16 cellular contexts compared by ENCODE assay signal in the genomic region with DNA sequence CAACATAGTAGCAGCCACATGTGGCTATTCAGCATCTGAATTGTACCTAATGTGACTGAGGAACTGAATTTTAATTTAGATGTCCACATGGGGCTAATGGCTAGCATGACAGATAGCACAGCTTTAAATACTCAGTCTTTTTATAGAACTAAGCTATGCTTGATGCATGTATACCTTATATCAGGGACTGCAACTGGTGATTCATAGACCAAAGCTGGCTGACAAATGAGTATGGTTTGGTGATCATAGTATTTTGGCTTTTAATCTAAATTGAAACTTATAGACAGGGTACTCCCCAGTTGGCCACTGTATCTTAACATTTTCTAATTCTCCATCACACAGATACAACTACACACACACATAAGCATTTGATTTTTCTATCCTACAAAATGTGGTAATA.
DNase-seq lines count a peak whose midpoint lies in the region; ATAC-seq and TF ChIP-seq lines count a peak whose summit lies in the region.
"Had no signal": no experiment of that assay in that cellular context is flagged by ENCODE, and none has a peak within 500 bp of the region (broad histone marks: within the 10 kb centered on the region; RNA-seq: fewer than 3 reads in every experiment).

No MANE protein-coding gene starts in this region.

- POLR2A ChIA-PET in activated CD8-positive, alpha-beta T cell treated with anti-CD3 and anti-CD28 coated beads for 36 hours (lab: Charles Lee): interaction anchor here (1.0 kb wide), 2 partner anchors 9 to 23 kb away, joined by 3 read pairs; no protein-coding TSS in a partner anchor
- POLR2A ChIA-PET in activated CD8-positive, alpha-beta T cell treated with anti-CD3 and anti-CD28 coated beads, Interleukin-2, amount 10 ng/mL, durations not matched to agents 7 days and 5 days (lab: Charles Lee): no interaction called here

- ATAC-seq in activated CD8-positive, alpha-beta T cell treated with anti-CD3 and anti-CD28 coated beads for 36 hours: peak; percentile 62
- ATAC-seq in activated CD8-positive, alpha-beta T cell treated with anti-CD3 and anti-CD28 coated beads, Interleukin-2, amount 10 ng/mL, durations not matched to agents 7 days and 5 days: no peak
- peak; percentile 54 to 63 for ATAC-seq in activated naive CD4-positive, alpha-beta T cell treated with anti-CD3 and anti-CD28 coated beads, Interleukin-2, amount 50 U/mL, for 72 hours
- peak; percentile 84 for ATAC-seq in stimulated activated effector memory CD8-positive, alpha-beta T cell treated with anti-CD3 and anti-CD28 coated beads, Interleukin-12 subunit alpha, Interleukin-12 subunit beta, amount 100 ng/mL, for 72 hours
- ATAC-seq in stimulated activated naive CD8-positive, alpha-beta T cell treated with anti-CD3 and anti-CD28 coated beads, Interleukin-15, amount 100 ng/mL, for 72 hours: peak; percentile 86
- ATAC-seq in GM21619 (IDR thresholded peaks at IDR 0.05; ENCODE audit: unreplicated experiment): no peak

- no peak for DNase-seq in activated CD8-positive, alpha-beta T cell treated with anti-CD3 and anti-CD28 coated beads for 36 hours
- no peak for DNase-seq in activated CD8-positive, alpha-beta T cell treated with anti-CD3 and anti-CD28 coated beads, Interleukin-2, amount 10 ng/mL, durations not matched to agents 7 days and 5 days
- no peak for DNase-seq in activated naive CD4-positive, alpha-beta T cell treated with anti-CD3 and anti-CD28 coated beads, Interleukin-2, amount 50 U/mL, for 72 hours (ENCODE audit: low spot score in 2 of 2)
- no peak for DNase-seq in activated naive CD4-positive, alpha-beta T cell treated with anti-CD3 and anti-CD28 coated beads, Interleukin-2, amount 50 U/mL, for 16 hours
- no peak for DNase-seq in stimulated activated effector memory CD8-positive, alpha-beta T cell treated with anti-CD3 and anti-CD28 coated beads, Interleukin-12 subunit alpha, Interleukin-12 subunit beta, amount 100 ng/mL, for 72 hours (ENCODE audit: low spot score in 2 of 2)
- DNase-seq in stimulated activated naive CD8-positive, alpha-beta T cell treated with anti-CD3 and anti-CD28 coated beads, Interleukin-15, amount 100 ng/mL, for 72 hours: no peak
- DNase-seq: C1 segment of cervical spinal cord; Calu3; CD4-positive, alpha-beta memory T cell; COR-L47; DMS53; DMS79 treated with DMSO at 0.1 percent for 48 hours; GF-D8; GOT3; HFFc6 had no signal

- no peaks in the 10 kb centered on the region for H3K36me3 Mint-ChIP-seq in activated CD8-positive, alpha-beta T cell treated with anti-CD3 and anti-CD28 coated beads for 36 hours (ENCODE audit: low read depth)
- peaks cover 12% of the 10 kb centered on the region for H3K36me3 Mint-ChIP-seq in activated CD8-positive, alpha-beta T cell treated with anti-CD3 and anti-CD28 coated beads, Interleukin-2, amount 10 ng/mL, durations not matched to agents 7 days and 5 days (ENCODE audit: low read depth)
- H3K36me3 Mint-ChIP-seq in activated naive CD4-positive, alpha-beta T cell treated with anti-CD3 and anti-CD28 coated beads, Interleukin-2, amount 50 U/mL, for 72 hours: no peaks in the 10 kb centered on the region
- no peaks in the 10 kb centered on the region for H3K36me3 Mint-ChIP-seq in stimulated activated effector memory CD8-positive, alpha-beta T cell treated with anti-CD3 and anti-CD28 coated beads, Interleukin-12 subunit alpha, Interleukin-12 subunit beta, amount 100 ng/mL, for 72 hours
- H3K36me3 Mint-ChIP-seq: CD4-positive, alpha-beta memory T cell had no signal

- no peaks in the 10 kb centered on the region for H3K27me3 Mint-ChIP-seq in activated CD8-positive, alpha-beta T cell treated with anti-CD3 and anti-CD28 coated beads for 36 hours
- H3K27me3 Mint-ChIP-seq in activated CD8-positive, alpha-beta T cell treated with anti-CD3 and anti-CD28 coated beads, Interleukin-2, amount 10 ng/mL, durations not matched to agents 7 days and 5 days (ENCODE audit: low read depth): no peaks in the 10 kb centered on the region
- no peaks in the 10 kb centered on the region for H3K27me3 Mint-ChIP-seq in stimulated activated naive CD8-positive, alpha-beta T cell treated with anti-CD3 and anti-CD28 coated beads, Interleukin-15, amount 100 ng/mL, for 72 hours
- H3K27me3 Mint-ChIP-seq: CD4-positive, alpha-beta memory T cell had no signal

- no peak overlapping the region for H3K4me3 Mint-ChIP-seq in activated CD8-positive, alpha-beta T cell treated with anti-CD3 and anti-CD28 coated beads for 36 hours
- H3K4me3 Mint-ChIP-seq in activated CD8-positive, alpha-beta T cell treated with anti-CD3 and anti-CD28 coated beads, Interleukin-2, amount 10 ng/mL, durations not matched to agents 7 days and 5 days: no peak overlapping the region
- no peak overlapping the region for H3K4me3 Mint-ChIP-seq in stimulated activated effector memory CD8-positive, alpha-beta T cell treated with anti-CD3 and anti-CD28 coated beads, Interleukin-12 subunit alpha, Interleukin-12 subunit beta, amount 100 ng/mL, for 72 hours
- H3K4me3 Mint-ChIP-seq in stimulated activated naive CD8-positive, alpha-beta T cell treated with anti-CD3 and anti-CD28 coated beads, Interleukin-15, amount 100 ng/mL, for 72 hours: no peak overlapping the region
- H3K4me3 Mint-ChIP-seq: CD4-positive, alpha-beta memory T cell; HFFc6 had no signal

- intact Hi-C loops in activated CD8-positive, alpha-beta T cell treated with anti-CD3 and anti-CD28 coated beads for 36 hours (cut with micrococcal nuclease): no loop called here

- CTCF ChIA-PET in activated CD8-positive, alpha-beta T cell treated with anti-CD3 and anti-CD28 coated beads for 36 hours (lab: Charles Lee): interaction anchor here (1.0 to 1.5 kb wide), 5 partner anchors 15 to 84 kb away, joined by 3 to 10 read pairs (median 3); a partner anchor contains a TSS
- CTCF ChIA-PET in activated CD8-positive, alpha-beta T cell treated with anti-CD3 and anti-CD28 coated beads, Interleukin-2, amount 10 ng/mL, durations not matched to agents 7 days and 5 days (lab: Charles Lee): interaction anchor here (0.7 to 1.8 kb wide), 2 partner anchors 10 to 83 kb away, joined by 3 to 6 read pairs; a partner anchor contains a TSS

- H3K4me1 Mint-ChIP-seq in activated CD8-positive, alpha-beta T cell treated with anti-CD3 and anti-CD28 coated beads for 36 hours (ENCODE audit: low read depth): peaks cover 47% of the 10 kb centered on the region
- peaks cover 57% of the 10 kb centered on the region for H3K4me1 Mint-ChIP-seq in activated CD8-positive, alpha-beta T cell treated with anti-CD3 and anti-CD28 coated beads, Interleukin-2, amount 10 ng/mL, durations not matched to agents 7 days and 5 days (ENCODE audit: low read depth)
- H3K4me1 Mint-ChIP-seq in stimulated activated effector memory CD8-positive, alpha-beta T cell treated with anti-CD3 and anti-CD28 coated beads, Interleukin-12 subunit alpha, Interleukin-12 subunit beta, amount 100 ng/mL, for 72 hours: peaks cover 9% of the 10 kb centered on the region
- H3K4me1 Mint-ChIP-seq in stimulated activated naive CD8-positive, alpha-beta T cell treated with anti-CD3 and anti-CD28 coated beads, Interleukin-15, amount 100 ng/mL, for 72 hours: peaks cover 37% of the 10 kb centered on the region

- TF ChIP-seq CTCF in activated CD8-positive, alpha-beta T cell treated with anti-CD3 and anti-CD28 coated beads for 36 hours (IDR thresholded peaks at IDR 0.05): no peak

- H3K9me3 Mint-ChIP-seq in activated CD8-positive, alpha-beta T cell treated with anti-CD3 and anti-CD28 coated beads for 36 hours: no peaks in the 10 kb centered on the region
- H3K9me3 Mint-ChIP-seq in activated CD8-positive, alpha-beta T cell treated with anti-CD3 and anti-CD28 coated beads, Interleukin-2, amount 10 ng/mL, durations not matched to agents 7 days and 5 days (ENCODE audit: insufficient read depth): peaks cover 5% of the 10 kb centered on the region
- peaks cover 0 to 6% of the 10 kb centered on the region in 2 donors for H3K9me3 Mint-ChIP-seq in activated naive CD4-positive, alpha-beta T cell treated with anti-CD3 and anti-CD28 coated beads, Interleukin-2, amount 50 U/mL, for 72 hours
- no peaks in the 10 kb centered on the region for H3K9me3 Mint-ChIP-seq in stimulated activated effector memory CD8-positive, alpha-beta T cell treated with anti-CD3 and anti-CD28 coated beads, Interleukin-12 subunit alpha, Interleukin-12 subunit beta, amount 100 ng/mL, for 72 hours
- no peaks in the 10 kb centered on the region for H3K9me3 Mint-ChIP-seq in stimulated activated naive CD8-positive, alpha-beta T cell treated with anti-CD3 and anti-CD28 coated beads, Interleukin-15, amount 100 ng/mL, for 72 hours
- H3K9me3 Mint-ChIP-seq: CD4-positive, alpha-beta memory T cell; HFFc6 had no signal

- H3K27ac Mint-ChIP-seq in activated CD8-positive, alpha-beta T cell treated with anti-CD3 and anti-CD28 coated beads for 36 hours: no peak overlapping the region
- no peak overlapping the region for H3K27ac Mint-ChIP-seq in activated CD8-positive, alpha-beta T cell treated with anti-CD3 and anti-CD28 coated beads, Interleukin-2, amount 10 ng/mL, durations not matched to agents 7 days and 5 days
- no peak overlapping the region for H3K27ac Mint-ChIP-seq in activated naive CD4-positive, alpha-beta T cell treated with anti-CD3 and anti-CD28 coated beads, Interleukin-2, amount 50 U/mL, for 72 hours
- no peak overlapping the region for H3K27ac Mint-ChIP-seq in stimulated activated effector memory CD8-positive, alpha-beta T cell treated with anti-CD3 and anti-CD28 coated beads, Interleukin-12 subunit alpha, Interleukin-12 subunit beta, amount 100 ng/mL, for 72 hours
- H3K27ac Mint-ChIP-seq in stimulated activated naive CD8-positive, alpha-beta T cell treated with anti-CD3 and anti-CD28 coated beads, Interleukin-15, amount 100 ng/mL, for 72 hours: no peak overlapping the region
- H3K27ac Mint-ChIP-seq: CD4-positive, alpha-beta memory T cell; HFFc6 had no signal

Comparison
In these comparisons a context has a peak if more than half of its experiments do, and no peak if none do; other contexts are left out.
1. ATAC-seq: peak in activated CD8-positive, alpha-beta T cell treated with anti-CD3 and anti-CD28 coated beads for 36 hours (single experiment), activated naive CD4-positive, alpha-beta T cell treated with anti-CD3 and anti-CD28 coated beads, Interleukin-2, amount 50 U/mL, for 72 hours (2 of 2), stimulated activated effector memory CD8-positive, alpha-beta T cell treated with anti-CD3 and anti-CD28 coated beads, Interleukin-12 subunit alpha, Interleukin-12 subunit beta, amount 100 ng/mL, for 72 hours (single experiment) and stimulated activated naive CD8-positive, alpha-beta T cell treated with anti-CD3 and anti-CD28 coated beads, Interleukin-15, amount 100 ng/mL, for 72 hours (single experiment); none in activated CD8-positive, alpha-beta T cell treated with anti-CD3 and anti-CD28 coated beads, Interleukin-2, amount 10 ng/mL, durations not matched to agents 7 days and 5 days (single experiment) and GM21619 (single experiment).